In genomic region chr16:84007520-84007919, GRCh38 we compare ENCODE assay signal across 25 cellular contexts. TPM values are rescaled to one million over a fixed set of nuclear protein-coding genes. Genes with fewer than 3 reads are reported as not detected.
DNase-seq lines count a peak whose midpoint lies in the region; ATAC-seq, FAIRE-seq and TF ChIP-seq lines count a peak whose summit lies in the region.
"Had no signal": no experiment of that assay in that cellular context is flagged by ENCODE, and none has a peak within 500 bp of the region (broad histone marks: within the 10 kb centered on the region; RNA-seq: fewer than 3 reads in every experiment).

No MANE protein-coding gene starts in this region.

- no peak overlapping the region for H2AK5ac ChIP-seq in neuronal stem cell (ENCODE audit: low read depth, low read length)

- in situ Hi-C loops in HepG2 (cut with HindIII; ENCODE audit: extremely low pct_ligation_motif_present, low pct_unique_long_range_greater_than_20kb): no loop called here
- in situ Hi-C loops in K562 (cut with MboI): no loop called here

- TF ChIP-seq POLR2A in HepG2 (IDR thresholded peaks at IDR 0.05; ENCODE audit: insufficient read depth in 1 of 2, low read depth in 2 of 2, low read length in 2 of 2) (no peak), right lobe of liver (IDR thresholded peaks at IDR 0.05) (no peak), K562 (conservative IDR thresholded peaks at IDR 0.05) (no peak), GM12892 (IDR thresholded peaks at IDR 0.05; ENCODE audit: low read depth, low read length) (no peak)

- H3K79me2 ChIP-seq in HepG2 (ENCODE audit: insufficient read depth, low read length): no peaks in the 10 kb centered on the region
- no peaks in the 10 kb centered on the region for H3K79me2 ChIP-seq in K562 (ENCODE audit: control insufficient read depth, insufficient read depth, low read length)

- CTCF ChIA-PET in HepG2 (lab: Yijun Ruan, JAX; ENCODE audit: low intra/inter-chr PET ratio, low total read pairs): no interaction called here
- CTCF ChIA-PET in K562 (lab: Yijun Ruan, JAX; ENCODE audit: low intra/inter-chr PET ratio): no interaction called here

- H3K4me1 ChIP-seq in HepG2 (ENCODE audit: insufficient read depth, low read length): no peaks in the 10 kb centered on the region
- no peaks in the 10 kb centered on the region for H3K4me1 ChIP-seq in right lobe of liver
- H3K4me1 ChIP-seq in K562 (replicated peaks in 1 of 2; ENCODE audit: control insufficient read depth in 2 of 2, insufficient read depth in 2 of 2, low read length in 2 of 2): peaks cover 0 to 4% of the 10 kb centered on the region in 2 experiments; a peak in 3 of 5 replicates
- H3K4me1 ChIP-seq in neuronal stem cell (ENCODE audit: control insufficient read depth in 2 of 2, insufficient read depth in 1 of 2, low read depth in 1 of 2, low read length in 2 of 2): no peaks in the 10 kb centered on the region
- H3K4me1 ChIP-seq: BE2C; BLaER1 treated with 17β-estradiol and CSF1 and Interleukin-3, amounts not matched to agents 10 nM and 100 nM had no signal

- TF ChIP-seq EP300 in HepG2 (IDR thresholded peaks at IDR 0.05; ENCODE audit: low read depth in 2 of 2, low read length in 2 of 2): no peak
- no peak for TF ChIP-seq EP300 in HepG2 (CRISPR knock-in tag; IDR thresholded peaks at IDR 0.05; ENCODE audit: borderline replicate concordance)
- no peak for TF ChIP-seq EP300 in K562 (IDR thresholded peaks at IDR 0.05; ENCODE audit: low read length)

- no peaks in the 10 kb centered on the region for H3K36me3 ChIP-seq in HepG2 (replicated peaks in 1 of 2; ENCODE audit: control insufficient read depth in 1 of 2, insufficient read depth in 2 of 2, low read length in 2 of 2)
- H3K36me3 ChIP-seq in right lobe of liver: peaks cover 0 to 6% (median 0%) of the 10 kb centered on the region in 4 donors
- no peaks in the 10 kb centered on the region for H3K36me3 ChIP-seq in K562 (ENCODE audit: control insufficient read depth, insufficient read depth, low read length)
- no peaks in the 10 kb centered on the region for H3K36me3 ChIP-seq in neuronal stem cell (replicated peaks in 1 of 2; ENCODE audit: control insufficient read depth in 2 of 2, insufficient read depth in 2 of 2, low read length in 2 of 2)
- H3K36me3 ChIP-seq: BE2C; BLaER1 treated with 17β-estradiol and CSF1 and Interleukin-3, amounts not matched to agents 10 nM and 100 nM had no signal

- no peaks in the 10 kb centered on the region for H4K20me1 ChIP-seq in HepG2 (ENCODE audit: insufficient read depth, low read length)
- H4K20me1 ChIP-seq in K562 (replicated peaks; ENCODE audit: control insufficient read depth, insufficient read depth, low read length): no peaks in the 10 kb centered on the region; the same call in 1 of the 2 replicates

- no peak overlapping the region for H3K18ac ChIP-seq in neuronal stem cell (ENCODE audit: low read length)

- no peak overlapping the region for H4K8ac ChIP-seq in neuronal stem cell (ENCODE audit: low read depth, low read length)

- TF ChIP-seq RAD21 in HepG2 (CRISPR knock-in tag; IDR thresholded peaks at IDR 0.05): no peak
- TF ChIP-seq RAD21 in K562 (CRISPR knock-in tag; conservative IDR thresholded peaks at IDR 0.05 in 1 of 2, IDR thresholded peaks at IDR 0.05 in 1 of 2): no peak

- TF ChIP-seq CTCF in HepG2 (CRISPR knock-in tag; IDR thresholded peaks at IDR 0.05): no peak
- TF ChIP-seq CTCF in right lobe of liver (IDR thresholded peaks at IDR 0.05): no peak
- TF ChIP-seq CTCF in K562 (IDR thresholded peaks at IDR 0.05 in 2 of 3, conservative IDR thresholded peaks at IDR 0.05 in 1 of 3; ENCODE audit: insufficient read depth in 2 of 3, low read depth in 1 of 3, low read length in 3 of 3): no peak

- BruUV-seq in HepG2 (replicated peaks; lab: Mats Ljungman, UMichigan): no TSS peak
- no TSS peak for BruUV-seq in K562 (replicated peaks; lab: Mats Ljungman, UMichigan)

- no peaks in the 10 kb centered on the region for H3K9me1 ChIP-seq in K562 (ENCODE audit: control insufficient read depth, insufficient read depth, low read length)

- H3K23ac ChIP-seq in neuronal stem cell (ENCODE audit: low read depth, low read length, poor library complexity): peak overlapping the region; percentile 73

- H2AFZ ChIP-seq in HepG2 (ENCODE audit: low read length) (no peak overlapping the region), K562 (ENCODE audit: low read depth, low read length) (no peak overlapping the region), neuronal stem cell (ENCODE audit: low read length) (no peak overlapping the region)

- DNase-seq in HepG2 (ENCODE audit: low spot score): no peak
- no peak for DNase-seq in right lobe of liver
- no peak for DNase-seq in K562 (ENCODE audit: extremely low read depth in 1 of 4, low spot score in 3 of 4)
- DNase-seq in neuronal stem cell (ENCODE audit: low spot score): no peak
- no peak for DNase-seq in GM12892 (ENCODE audit: insufficient read length)
- DNase-seq in superior temporal gyrus (ENCODE audit: extremely low spot score): no peak
- DNase-seq: ACHN; AML-193; BE2C; CD4-positive, alpha-beta T cell; DMS 273 treated with DMSO at 0.1 percent for 48 hours; DMS79; EL; GDM1; GOT3; H7; HCEC 1CT had no signal

- H3K4ac ChIP-seq in neuronal stem cell (ENCODE audit: low read length): no peak overlapping the region

- POLR2A ChIA-PET in HepG2 (lab: Yijun Ruan, JAX) (interaction anchor here (0.6 kb wide), 1 partner anchor 36 kb away, joined by 3 read pairs; no protein-coding TSS in a partner anchor), K562 (lab: Yijun Ruan, JAX) (interaction anchor here (0.6 to 0.7 kb wide), 2 partner anchors 78 to 105 kb away, joined by 3 read pairs; no protein-coding TSS in a partner anchor)

- H3K14ac ChIP-seq in neuronal stem cell (ENCODE audit: low read length): no peak overlapping the region

- no peak overlapping the region for H2BK12ac ChIP-seq in neuronal stem cell (ENCODE audit: low read length)

- 31% methylated on average over 4 of the region's 4 CpGs for WGBS in HepG2 (ENCODE audit: low lambda C conversion rate)
- WGBS in right lobe of liver (ENCODE audit: insufficient coverage, low coverage, low lambda C conversion rate, missing lambda C conversion rate): 55% methylated on average over 3 of the region's 4 CpGs
- WGBS in K562 (ENCODE audit: insufficient coverage, low coverage, missing lambda C conversion rate): 12% methylated on average over 4 of the region's 4 CpGs
- WGBS in neuronal stem cell (ENCODE audit: extremely low coverage in 2 of 2, insufficient read length in 2 of 2, insufficient replicate concordance in 1 of 2), 2 donors: no CpG with 5 or more reads among the region's 4 CpGs

- no peak overlapping the region for H3K27ac ChIP-seq in HepG2 (ENCODE audit: extremely low read length, insufficient read depth, low read length)
- H3K27ac ChIP-seq in right lobe of liver: no peak overlapping the region
- no peak overlapping the region for H3K27ac ChIP-seq in K562 (ENCODE audit: extremely low read depth, low read depth, low read length)
- H3K27ac ChIP-seq in neuronal stem cell (replicated peaks; ENCODE audit: low read length): no peak overlapping the region
- H3K27ac ChIP-seq: 22Rv1; BLaER1 treated with 17β-estradiol and CSF1 and Interleukin-3, amounts not matched to agents 10 nM and 100 nM had no signal

- peaks cover 5% of the 10 kb centered on the region for H3K9me3 ChIP-seq in HepG2 (ENCODE audit: low read length)
- no peaks in the 10 kb centered on the region for H3K9me3 ChIP-seq in right lobe of liver
- no peaks in the 10 kb centered on the region for H3K9me3 ChIP-seq in K562 (replicated peaks; ENCODE audit: control insufficient read depth, insufficient read depth, low read depth, low read length)
- H3K9me3 ChIP-seq in neuronal stem cell (replicated peaks in 1 of 2; ENCODE audit: control insufficient read depth in 2 of 2, insufficient read depth in 1 of 2, low read depth in 1 of 2, low read length in 2 of 2): peaks cover 0 to 2% of the 10 kb centered on the region in 2 donors
- H3K9me3 ChIP-seq: BE2C; BLaER1 treated with 17β-estradiol and CSF1 and Interleukin-3, amounts not matched to agents 10 nM and 100 nM had no signal

- peaks cover 4 to 44% of the 10 kb centered on the region in 2 experiments; a peak in 4 of 5 replicates for H3K27me3 ChIP-seq in HepG2 (ENCODE audit: control insufficient read depth in 1 of 2, insufficient read depth in 2 of 2, low read length in 2 of 2)
- H3K27me3 ChIP-seq in right lobe of liver: no peaks in the 10 kb centered on the region
- H3K27me3 ChIP-seq in K562 (ENCODE audit: control insufficient read depth in 2 of 2, insufficient read depth in 2 of 2, low read length in 2 of 2): peaks cover 26 to 47% of the 10 kb centered on the region in 2 experiments
- H3K27me3 ChIP-seq in neuronal stem cell (ENCODE audit: control insufficient read depth in 3 of 3, insufficient read depth in 3 of 3, low read depth in 1 of 3, low read length in 3 of 3): no peaks in the 10 kb centered on the region
- H3K27me3 ChIP-seq: BE2C; BLaER1 treated with 17β-estradiol and CSF1 and Interleukin-3, amounts not matched to agents 10 nM and 100 nM had no signal

- H2BK120ac ChIP-seq in neuronal stem cell (ENCODE audit: low read depth, low read length): no peak overlapping the region

- H3K4me2 ChIP-seq in HepG2 (ENCODE audit: low read depth, low read length) (no peak overlapping the region), K562 (ENCODE audit: insufficient read depth, low read length) (no peak overlapping the region), neuronal stem cell (ENCODE audit: insufficient read depth, low read length, poor library complexity, severe bottlenecking) (no peak overlapping the region)
- H3K4me2 ChIP-seq: BLaER1 treated with 17β-estradiol and CSF1 and Interleukin-3, amounts not matched to agents 10 nM and 100 nM had no signal

- intact Hi-C loops in HepG2 (cut with micrococcal nuclease; ENCODE audit: unreplicated experiment): no loop called here
- intact Hi-C loops in right lobe of liver (cut with DNase I): no loop called here
- intact Hi-C loops in K562 (cut with micrococcal nuclease): no loop called here

- H2BK15ac ChIP-seq in neuronal stem cell (ENCODE audit: low read length): no peak overlapping the region

- ATAC-seq in HepG2: no peak
- ATAC-seq in right lobe of liver: no peak
- ATAC-seq in K562: no peak
- ATAC-seq: GM12878 had no signal

- no peak overlapping the region for H4K91ac ChIP-seq in neuronal stem cell (ENCODE audit: low read depth, low read length, poor library complexity)

- H3K4me3 ChIP-seq in HepG2 (replicated peaks in 1 of 3; ENCODE audit: insufficient read depth in 1 of 3, low read depth in 2 of 3, low read length in 3 of 3): no peak overlapping the region
- H3K4me3 ChIP-seq in right lobe of liver: no peak overlapping the region
- no peak overlapping the region for H3K4me3 ChIP-seq in K562
- H3K4me3 ChIP-seq in neuronal stem cell (ENCODE audit: low read length in 2 of 2): no peak overlapping the region
- H3K4me3 ChIP-seq: BLaER1 treated with 17β-estradiol and CSF1 and Interleukin-3, amounts not matched to agents 10 nM and 100 nM; GM12878 had no signal

- no peak overlapping the region for H3K9ac ChIP-seq in HepG2 (ENCODE audit: insufficient read depth, low read depth, low read length)
- H3K9ac ChIP-seq in K562 (ENCODE audit: insufficient read depth in 1 of 2, low read depth in 2 of 2, low read length in 2 of 2): no peak overlapping the region
- H3K9ac ChIP-seq in neuronal stem cell (ENCODE audit: low read depth, low read length, poor library complexity): no peak overlapping the region
- H3K9ac ChIP-seq: BLaER1 treated with 17β-estradiol and CSF1 and Interleukin-3, amounts not matched to agents 10 nM and 100 nM had no signal

- H2BK5ac ChIP-seq in neuronal stem cell (ENCODE audit: low read length): peak overlapping the region; percentile 29

- FAIRE-seq in HepG2 (lab: Jason Lieb, UNC) (no peak), K562 (lab: Jason Lieb, UNC) (no peak), GM12892 (lab: Jason Lieb, UNC) (no peak)
- FAIRE-seq: A204.1, D721Med, GM12878, GM18507 had no signal

- H3K79me1 ChIP-seq in neuronal stem cell (ENCODE audit: low read depth, low read length): peaks cover 3% of the 10 kb centered on the region

RNA-seq across cellular contexts. Expression of gene SLC38A8, which starts 35.1 kb away (rescaled TPM):
- total RNA-seq in HepG2 (2016; rRNA removed; fragmentation: Illumina TruSeq; extraction: Trizol) (0.24 TPM in 1 of 2 replicates, not detected in the other), right lobe of liver (not detected), K562 (2014; rRNA removed) (not detected in 2 replicates), K562 (2014; rRNA removed; fragmentation: Illumina TruSeq; extraction: Trizol) (not detected in 2 replicates), K562 (2015; rRNA removed; fragmentation: Illumina TruSeq; extraction: Trizol) (not detected in 2 replicates), K562 (2021) (not detected in 2 replicates)
- total RNA-seq in HepG2 (2016; cell fraction: cytosol; rRNA removed; fragmentation: Illumina TruSeq; extraction: Trizol; ENCODE audit: low read depth): not detected in 2 replicates
- total RNA-seq in HepG2 (2016; cell fraction: insoluble cytoplasmic fraction; rRNA removed; fragmentation: Illumina TruSeq; extraction: Trizol): not detected in 2 replicates
- total RNA-seq in HepG2 (2016; cell fraction: membrane; rRNA removed; fragmentation: Illumina TruSeq; extraction: Trizol): 0.31 TPM in 1 of 2 replicates, not detected in the other
- total RNA-seq in HepG2 (2016; cell fraction: nucleus; rRNA removed; fragmentation: Illumina TruSeq; extraction: Trizol): not detected in 2 replicates
- polyA plus RNA-seq in HepG2 (2011; rRNA removed) (0.37 and 0.61 TPM in 2 replicates), K562 (2011; rRNA removed) (not detected in 2 replicates), K562 (2014; fragmentation: Illumina TruSeq; extraction: Trizol) (not detected in 2 replicates), K562 (2014; fragmentation: Nextera tagmentation; extraction: Ambion mirVana) (not detected), K562 (2014; rRNA removed) (0.28 TPM in 1 of 2 replicates, not detected in the other)
- 0.30 and 0.38 TPM in 2 replicates for polyA plus RNA-seq in HepG2 (2011; cell fraction: cytosol; rRNA removed)
- 0.16 and 0.71 TPM in 2 replicates for polyA plus RNA-seq in HepG2 (2011; cell fraction: nucleus; rRNA removed)
- 0.13 TPM in 1 of 2 replicates, not detected in the other for polyA plus RNA-seq in HepG2 (2012)
- polyA plus RNA-seq in HepG2 (2016; cell fraction: cytosol; fragmentation: Illumina TruSeq; extraction: Trizol; ENCODE audit: low read depth): not detected in 2 replicates
- not detected in 2 replicates for polyA plus RNA-seq in HepG2 (2016; cell fraction: insoluble cytoplasmic fraction; fragmentation: Illumina TruSeq; extraction: Trizol; ENCODE audit: low read depth)
- not detected in 2 replicates for polyA plus RNA-seq in HepG2 (2016; cell fraction: membrane; fragmentation: Illumina TruSeq; extraction: Trizol; ENCODE audit: low read depth)
- polyA plus RNA-seq in HepG2 (2016; cell fraction: nucleus; fragmentation: Illumina TruSeq; extraction: Trizol; ENCODE audit: insufficient read depth, low read depth): not detected in 2 replicates
- 0.36 TPM in 1 of 2 replicates, not detected in the other for polyA minus RNA-seq in HepG2 (2011; rRNA and poly(A)+ RNA removed; ENCODE audit: low replicate concordance)
- not detected in 2 replicates for polyA minus RNA-seq in HepG2 (2011; cell fraction: cytosol; rRNA and poly(A)+ RNA removed)
- not detected in 2 replicates for polyA minus RNA-seq in HepG2 (2011; cell fraction: nucleus; rRNA and poly(A)+ RNA removed)
- total RNA-seq in K562 (2011; cell fraction: chromatin; rRNA removed; ENCODE audit: low replicate concordance): not detected in 2 replicates
- not detected in 2 replicates for total RNA-seq in K562 (2011; cell fraction: nucleolus; rRNA removed)
- total RNA-seq in K562 (2011; cell fraction: nucleoplasm; rRNA removed): not detected in 2 replicates
- polyA plus RNA-seq in K562 (2011; cell fraction: cytosol; rRNA removed): not detected in 2 replicates
- not detected in 2 replicates for polyA plus RNA-seq in K562 (2011; cell fraction: nucleus; rRNA removed)
- not detected in 2 replicates for polyA plus RNA-seq in K562 (2012)
- polyA minus RNA-seq in K562 (2011; rRNA and poly(A)+ RNA removed): not detected in 2 replicates
- polyA minus RNA-seq in K562 (2011; cell fraction: cytosol; rRNA and poly(A)+ RNA removed): not detected in 2 replicates
- not detected in 2 replicates for polyA minus RNA-seq in K562 (2011; cell fraction: nucleus; rRNA and poly(A)+ RNA removed)
- polyA plus RNA-seq in neuronal stem cell (2013, experiment 1 of 2): 0.32 TPM
- polyA plus RNA-seq in neuronal stem cell (2013, experiment 2 of 2): 0.18 TPM
- not detected for polyA plus RNA-seq in GM12892 (2012; ENCODE audit: missing spikeins)
- total RNA-seq: CD4-positive, alpha-beta T cell; CD8-positive, alpha-beta memory T cell; GM12878; H7 had no signal
- polyA plus RNA-seq: CD14-positive monocyte; CD8-positive, alpha-beta memory T cell; GM12878 had no signal

RNA-seq across cellular contexts. Expression of gene NECAB2, which starts 39.5 kb away (rescaled TPM):
- total RNA-seq in HepG2 (2016; rRNA removed; fragmentation: Illumina TruSeq; extraction: Trizol) (0.49 TPM in 1 of 2 replicates, not detected in the other), right lobe of liver (10 to 100 TPM in 3 of 6 experiments, 1 to 10 TPM in 2, under 1 TPM in 1; 0.56 to 26.8 (median 7.1) TPM), K562 (2014; rRNA removed) (not detected in 2 replicates), K562 (2014; rRNA removed; fragmentation: Illumina TruSeq; extraction: Trizol) (not detected in 2 replicates), K562 (2015; rRNA removed; fragmentation: Illumina TruSeq; extraction: Trizol) (not detected in 2 replicates), K562 (2021) (not detected in 2 replicates)
- total RNA-seq in HepG2 (2016; cell fraction: cytosol; rRNA removed; fragmentation: Illumina TruSeq; extraction: Trizol; ENCODE audit: low read depth): not detected in 2 replicates
- not detected in 2 replicates for total RNA-seq in HepG2 (2016; cell fraction: insoluble cytoplasmic fraction; rRNA removed; fragmentation: Illumina TruSeq; extraction: Trizol)
- not detected in 2 replicates for total RNA-seq in HepG2 (2016; cell fraction: membrane; rRNA removed; fragmentation: Illumina TruSeq; extraction: Trizol)
- total RNA-seq in HepG2 (2016; cell fraction: nucleus; rRNA removed; fragmentation: Illumina TruSeq; extraction: Trizol): not detected in 2 replicates
- polyA plus RNA-seq in HepG2 (2011; rRNA removed) (0.21 TPM in 1 of 2 replicates, not detected in the other), K562 (2011; rRNA removed) (0.09 and 0.28 TPM in 2 replicates), K562 (2014; fragmentation: Illumina TruSeq; extraction: Trizol) (not detected in 2 replicates), K562 (2014; fragmentation: Nextera tagmentation; extraction: Ambion mirVana) (not detected), K562 (2014; rRNA removed) (0.03 TPM in 1 of 2 replicates, not detected in the other)
- 0.05 TPM in 1 of 2 replicates, not detected in the other for polyA plus RNA-seq in HepG2 (2011; cell fraction: cytosol; rRNA removed)
- polyA plus RNA-seq in HepG2 (2011; cell fraction: nucleus; rRNA removed): 0.77 and 1.2 TPM in 2 replicates
- not detected in 2 replicates for polyA plus RNA-seq in HepG2 (2012)
- polyA plus RNA-seq in HepG2 (2016; cell fraction: cytosol; fragmentation: Illumina TruSeq; extraction: Trizol; ENCODE audit: low read depth): not detected in 2 replicates
- not detected in 2 replicates for polyA plus RNA-seq in HepG2 (2016; cell fraction: insoluble cytoplasmic fraction; fragmentation: Illumina TruSeq; extraction: Trizol; ENCODE audit: low read depth)
- polyA plus RNA-seq in HepG2 (2016; cell fraction: membrane; fragmentation: Illumina TruSeq; extraction: Trizol; ENCODE audit: low read depth): not detected in 2 replicates
- not detected in 2 replicates for polyA plus RNA-seq in HepG2 (2016; cell fraction: nucleus; fragmentation: Illumina TruSeq; extraction: Trizol; ENCODE audit: insufficient read depth, low read depth)
- polyA minus RNA-seq in HepG2 (2011; rRNA and poly(A)+ RNA removed; ENCODE audit: low replicate concordance): 0.21 TPM in 1 of 2 replicates, not detected in the other
- not detected in 2 replicates for polyA minus RNA-seq in HepG2 (2011; cell fraction: cytosol; rRNA and poly(A)+ RNA removed)
- 0.62 TPM in 1 of 2 replicates, not detected in the other for polyA minus RNA-seq in HepG2 (2011; cell fraction: nucleus; rRNA and poly(A)+ RNA removed)
- total RNA-seq in K562 (2011; cell fraction: chromatin; rRNA removed; ENCODE audit: low replicate concordance): 0.51 and 1.2 TPM in 2 replicates
- total RNA-seq in K562 (2011; cell fraction: nucleolus; rRNA removed): 0.39 and 0.83 TPM in 2 replicates
- not detected in 2 replicates for total RNA-seq in K562 (2011; cell fraction: nucleoplasm; rRNA removed)
- 0.07 and 0.16 TPM in 2 replicates for polyA plus RNA-seq in K562 (2011; cell fraction: cytosol; rRNA removed)
- 0.49 and 1.1 TPM in 2 replicates for polyA plus RNA-seq in K562 (2011; cell fraction: nucleus; rRNA removed)
- 0.05 and 0.28 TPM in 2 replicates for polyA plus RNA-seq in K562 (2012)
- not detected in 2 replicates for polyA minus RNA-seq in K562 (2011; rRNA and poly(A)+ RNA removed)
- not detected in 2 replicates for polyA minus RNA-seq in K562 (2011; cell fraction: cytosol; rRNA and poly(A)+ RNA removed)
- 0.22 and 0.27 TPM in 2 replicates for polyA minus RNA-seq in K562 (2011; cell fraction: nucleus; rRNA and poly(A)+ RNA removed)
- 23.1 TPM for polyA plus RNA-seq in neuronal stem cell (2013, experiment 1 of 2)
- 20.8 TPM for polyA plus RNA-seq in neuronal stem cell (2013, experiment 2 of 2)
- polyA plus RNA-seq in GM12892 (2012; ENCODE audit: missing spikeins): not detected
- total RNA-seq: CD4-positive, alpha-beta T cell; CD8-positive, alpha-beta memory T cell; GM12878 had no signal
- polyA plus RNA-seq: CD8-positive, alpha-beta memory T cell; GM12878 had no signal

RNA-seq across cellular contexts. Expression of gene OSGIN1, which starts 54.5 kb away (rescaled TPM):
- total RNA-seq in HepG2 (2016; rRNA removed; fragmentation: Illumina TruSeq; extraction: Trizol): 18.1 and 27.1 TPM in 2 replicates
- total RNA-seq in HepG2 (2016; cell fraction: cytosol; rRNA removed; fragmentation: Illumina TruSeq; extraction: Trizol; ENCODE audit: low read depth): 11.4 and 11.5 TPM in 2 replicates
- total RNA-seq in HepG2 (2016; cell fraction: insoluble cytoplasmic fraction; rRNA removed; fragmentation: Illumina TruSeq; extraction: Trizol): 18.2 and 24.7 TPM in 2 replicates
- 21.9 and 22.1 TPM in 2 replicates for total RNA-seq in HepG2 (2016; cell fraction: membrane; rRNA removed; fragmentation: Illumina TruSeq; extraction: Trizol)
- 32.7 and 36.4 TPM in 2 replicates for total RNA-seq in HepG2 (2016; cell fraction: nucleus; rRNA removed; fragmentation: Illumina TruSeq; extraction: Trizol)
- 20.5 and 26.5 TPM in 2 replicates for polyA plus RNA-seq in HepG2 (2011; rRNA removed)
- polyA plus RNA-seq in HepG2 (2011; cell fraction: cytosol; rRNA removed): 14.6 and 23.2 TPM in 2 replicates
- 50.0 and 59.1 TPM in 2 replicates for polyA plus RNA-seq in HepG2 (2011; cell fraction: nucleus; rRNA removed)
- 20.8 and 24.1 TPM in 2 replicates for polyA plus RNA-seq in HepG2 (2012)
- 5.0 and 5.2 TPM in 2 replicates for polyA plus RNA-seq in HepG2 (2016; cell fraction: cytosol; fragmentation: Illumina TruSeq; extraction: Trizol; ENCODE audit: low read depth)
- 24.2 and 30.6 TPM in 2 replicates for polyA plus RNA-seq in HepG2 (2016; cell fraction: insoluble cytoplasmic fraction; fragmentation: Illumina TruSeq; extraction: Trizol; ENCODE audit: low read depth)
- 6.9 and 8.0 TPM in 2 replicates for polyA plus RNA-seq in HepG2 (2016; cell fraction: membrane; fragmentation: Illumina TruSeq; extraction: Trizol; ENCODE audit: low read depth)
- 47.7 and 49.4 TPM in 2 replicates for polyA plus RNA-seq in HepG2 (2016; cell fraction: nucleus; fragmentation: Illumina TruSeq; extraction: Trizol; ENCODE audit: insufficient read depth, low read depth)
- 5.0 and 29.3 TPM in 2 replicates for polyA minus RNA-seq in HepG2 (2011; rRNA and poly(A)+ RNA removed; ENCODE audit: low replicate concordance)
- 11.4 and 16.2 TPM in 2 replicates for polyA minus RNA-seq in HepG2 (2011; cell fraction: cytosol; rRNA and poly(A)+ RNA removed)
- 49.3 and 51.1 TPM in 2 replicates for polyA minus RNA-seq in HepG2 (2011; cell fraction: nucleus; rRNA and poly(A)+ RNA removed)
- total RNA-seq in right lobe of liver: 100 to 1,000 TPM in 1 of 6 experiments, 10 to 100 TPM in 5; 40.1 to 170 (median 53.9) TPM
- 14.7 and 21.6 TPM in 2 replicates for total RNA-seq in K562 (2011; cell fraction: chromatin; rRNA removed; ENCODE audit: low replicate concordance)
- total RNA-seq in K562 (2011; cell fraction: nucleolus; rRNA removed): 13.6 and 14.8 TPM in 2 replicates
- 10.9 and 13.7 TPM in 2 replicates for total RNA-seq in K562 (2011; cell fraction: nucleoplasm; rRNA removed)
- 1.9 and 2.2 TPM in 2 replicates for total RNA-seq in K562 (2014; rRNA removed)
- 0.45 and 0.76 TPM in 2 replicates for total RNA-seq in K562 (2014; rRNA removed; fragmentation: Illumina TruSeq; extraction: Trizol)
- 1.6 and 1.8 TPM in 2 replicates for total RNA-seq in K562 (2015; rRNA removed; fragmentation: Illumina TruSeq; extraction: Trizol)
- total RNA-seq in K562 (2021): 3.6 and 4.2 TPM in 2 replicates
- 1.6 and 4.2 TPM in 2 replicates for polyA plus RNA-seq in K562 (2011; rRNA removed)
- 4.9 and 9.7 TPM in 2 replicates for polyA plus RNA-seq in K562 (2011; cell fraction: cytosol; rRNA removed)
- polyA plus RNA-seq in K562 (2011; cell fraction: nucleus; rRNA removed): 3.1 and 6.8 TPM in 2 replicates
- polyA plus RNA-seq in K562 (2012): 4.0 and 5.5 TPM in 2 replicates
- 1.7 and 5.8 TPM in 2 replicates for polyA plus RNA-seq in K562 (2014; fragmentation: Illumina TruSeq; extraction: Trizol)
- polyA plus RNA-seq in K562 (2014; fragmentation: Nextera tagmentation; extraction: Ambion mirVana): under 1 TPM; 0.03 to 0.04 TPM
- 1.8 and 3.0 TPM in 2 replicates for polyA plus RNA-seq in K562 (2014; rRNA removed)
- 0.91 and 1.2 TPM in 2 replicates for polyA minus RNA-seq in K562 (2011; rRNA and poly(A)+ RNA removed)
- polyA minus RNA-seq in K562 (2011; cell fraction: cytosol; rRNA and poly(A)+ RNA removed): 2.9 and 4.9 TPM in 2 replicates
- polyA minus RNA-seq in K562 (2011; cell fraction: nucleus; rRNA and poly(A)+ RNA removed): 3.5 and 6.9 TPM in 2 replicates
- 0.20 TPM for polyA plus RNA-seq in neuronal stem cell (2013, experiment 1 of 2)
- polyA plus RNA-seq in neuronal stem cell (2013, experiment 2 of 2): 0.25 TPM
- 0.13 TPM for polyA plus RNA-seq in GM12892 (2012; ENCODE audit: missing spikeins)

Comparison
In these comparisons a context has a peak if more than half of its experiments do, and no peak if none do; other contexts are left out.
1. Of the 241 proteins assayed by ChIP-seq in both HepG2 and K562: peak only in HepG2: none; only in K562: ADNP, CBX1, HDAC2 and ZNF431; in both: CHD4; in neither: 234; mixed calls (peak in some experiments, not most) for 2.